ENCODE assay signal across 29 cellular contexts in the genomic region with DNA sequence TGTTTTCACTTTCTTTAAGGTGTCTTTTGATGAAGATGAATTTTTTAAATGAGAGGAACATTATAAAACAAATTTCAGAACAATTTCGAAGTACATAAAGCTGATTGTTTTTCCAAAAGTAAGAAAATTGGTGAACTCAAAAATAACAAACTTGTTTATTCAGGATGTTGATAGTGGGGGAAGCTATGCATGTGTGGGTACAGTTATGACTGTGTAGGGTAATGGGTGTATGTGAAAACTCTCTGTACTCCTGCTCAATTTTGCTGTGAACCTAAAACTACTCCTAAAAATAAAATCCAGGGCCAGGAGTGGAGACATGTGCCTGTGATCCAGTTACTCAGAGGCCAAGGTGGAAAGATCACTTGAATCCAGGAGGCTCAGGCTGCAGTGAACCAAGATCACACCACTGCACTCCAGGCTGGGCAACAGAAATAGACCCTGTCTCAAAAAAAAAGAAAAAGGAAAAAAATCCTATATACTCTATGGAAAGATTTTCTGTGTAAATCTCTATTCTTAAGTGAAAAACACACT. TPM values are rescaled to one million over a fixed set of nuclear protein-coding genes. Genes with fewer than 3 reads are reported as not detected.
DNase-seq lines count a peak whose midpoint lies in the region; ATAC-seq, FAIRE-seq and TF ChIP-seq lines count a peak whose summit lies in the region.
"Had no signal": no experiment of that assay in that cellular context is flagged by ENCODE, and none has a peak within 500 bp of the region (broad histone marks: within the 10 kb centered on the region; RNA-seq: fewer than 3 reads in every experiment).

No MANE protein-coding gene starts in this region.

- 85% methylated on average over 1 of the region's 1 CpG for WGBS in GM12878 (ENCODE audit: insufficient coverage, insufficient replicate concordance, low lambda C conversion rate, missing lambda C conversion rate)
- no CpG with 5 or more reads among the region's 1 CpG for WGBS in mesenchymal stem cell

- no TSS peak for BruUV-seq in GM12878 (replicated peaks; lab: Mats Ljungman, UMichigan)

- no peak overlapping the region for H3K4ac ChIP-seq in mesenchymal stem cell (ENCODE audit: low read depth in 1 of 2, low read length in 2 of 2)

- peak overlapping the region; percentile 31 to 89 for H3K27ac ChIP-seq in right atrium auricular region
- peak overlapping the region; percentile 25 for H3K27ac ChIP-seq in GM12878 (ENCODE audit: control insufficient read depth, insufficient read depth)
- no peak overlapping the region for H3K27ac ChIP-seq in mesenchymal stem cell (ENCODE audit: low read length, poor library complexity, severe bottlenecking)
- H3K27ac ChIP-seq: brain microvascular endothelial cell, C4-2B, epithelial cell of prostate, lower lobe of right lung, RWPE1, suprapubic skin had no signal

- in situ Hi-C loops in GM12878 (cut with MboI), result no loop called here
- in situ Hi-C loops in KBM-7 (cut with MboI; ENCODE audit: low pct_unique_long_range_greater_than_20kb, low sequenced_read_pairs), result no loop called here

- H4K20me1 ChIP-seq in GM12878 (ENCODE audit: control insufficient read depth, insufficient read depth), result no peaks in the 10 kb centered on the region

- H3K79me1 ChIP-seq in mesenchymal stem cell (replicated peaks; ENCODE audit: low read length, poor library complexity, severe bottlenecking), result peaks cover 24% of the 10 kb centered on the region

- no peak for TF ChIP-seq CTCF in right atrium auricular region (IDR thresholded peaks at IDR 0.05)
- no peak for TF ChIP-seq CTCF in GM12878 (IDR thresholded peaks at IDR 0.05 in 2 of 3, conservative IDR thresholded peaks at IDR 0.05 in 1 of 3; ENCODE audit: control insufficient read depth in 2 of 3, extremely low read depth in 1 of 3, insufficient read depth in 1 of 3, low read depth in 3 of 3, low read length in 3 of 3)

- peak; percentile 65 for FAIRE-seq in GM12878 (lab: Jason Lieb, UNC)
- FAIRE-seq: D721Med, H1, HepG2, kidney, urothelium cell line had no signal

- intact Hi-C loops in cardiac septum (cut with DNase I) (no loop called here), GM12878 (cut with micrococcal nuclease; ENCODE audit: unreplicated experiment) (no loop called here)

- ATAC-seq in HG02870 (IDR thresholded peaks at IDR 0.05; ENCODE audit: unreplicated experiment) (peak; percentile 61), GM12878 (no peak)
- ATAC-seq in activated CD4-positive, CD25-positive, alpha-beta regulatory T cell treated with anti-CD3 and anti-CD28 coated beads, Interleukin-2, amount 50 U/mL, for 24 hours, result no peak
- ATAC-seq: HepG2; lower lobe of right lung; sciatic nerve; stimulated activated memory B cell treated with anti-CD40 and anti-IgM and Interleukin-4, amounts not matched to agents 10 μg/mL and 1 μg/mL and 100 μg/mL, for 72 hours had no signal

- no peak overlapping the region for H3K23ac ChIP-seq in mesenchymal stem cell (ENCODE audit: low read length in 2 of 2)

- CTCF ChIA-PET in GM12878 (lab: Yijun Ruan, JAX), result interaction anchor here (1.4 kb wide), 1 partner anchor 21 kb away, joined by 3 read pairs; no protein-coding TSS in a partner anchor

- H3K27me3 ChIP-seq in right atrium auricular region (no peaks in the 10 kb centered on the region), GM12878 (replicated peaks in 1 of 2; ENCODE audit: control insufficient read depth in 2 of 2, insufficient read depth in 2 of 2, low read length in 1 of 2) (no peaks in the 10 kb centered on the region), mesenchymal stem cell (ENCODE audit: control insufficient read depth in 1 of 2, insufficient read depth in 1 of 2, low read length in 2 of 2) (no peaks in the 10 kb centered on the region)
- H3K27me3 ChIP-seq: brain microvascular endothelial cell, suprapubic skin had no signal

- H2BK5ac ChIP-seq in mesenchymal stem cell (ENCODE audit: low read depth, low read length, poor library complexity, severe bottlenecking), result no peak overlapping the region

- no peak overlapping the region for H2BK12ac ChIP-seq in mesenchymal stem cell (ENCODE audit: low read length in 2 of 2)

- H3K9me3 ChIP-seq in right atrium auricular region, result no peaks in the 10 kb centered on the region
- H3K9me3 ChIP-seq in GM12878 (replicated peaks; ENCODE audit: control insufficient read depth, insufficient read depth, low read length), result no peaks in the 10 kb centered on the region
- no peaks in the 10 kb centered on the region for H3K9me3 ChIP-seq in mesenchymal stem cell (ENCODE audit: control insufficient read depth, low read length)
- H3K9me3 ChIP-seq: lower lobe of right lung, SK-N-SH, suprapubic skin had no signal

- H3K18ac ChIP-seq in mesenchymal stem cell (ENCODE audit: low read depth in 1 of 2, low read length in 2 of 2), result no peak overlapping the region

- H3K79me2 ChIP-seq in GM12878 (ENCODE audit: control insufficient read depth, insufficient read depth, low read length), result peaks cover 13% of the 10 kb centered on the region

- TF ChIP-seq EP300 in GM12878 (IDR thresholded peaks at IDR 0.05; ENCODE audit: borderline replicate concordance in 1 of 2, control insufficient read depth in 1 of 2, low read depth in 2 of 2, low read length in 2 of 2), result no peak

- H3K4me3 ChIP-seq in right atrium auricular region (no peak overlapping the region), GM12878 (no peak overlapping the region), mesenchymal stem cell (ENCODE audit: insufficient read depth in 1 of 2, low read depth in 1 of 2, low read length in 2 of 2) (no peak overlapping the region)
- H3K4me3 ChIP-seq: lower lobe of right lung, suprapubic skin had no signal

- no peak overlapping the region for H2BK15ac ChIP-seq in mesenchymal stem cell (ENCODE audit: low read depth, poor library complexity, severe bottlenecking)

- RAD21 ChIA-PET in GM12878 (lab: Charles Lee; ENCODE audit: unreplicated experiment), result interaction anchor here (1.2 to 1.5 kb wide), 3 partner anchors 9 to 20 kb away, joined by 3 read pairs; no protein-coding TSS in a partner anchor

- no peak overlapping the region for H3K14ac ChIP-seq in mesenchymal stem cell (ENCODE audit: low read length in 2 of 2)

- H2AFZ ChIP-seq in GM12878 (ENCODE audit: control insufficient read depth, low read depth, low read length) (no peak overlapping the region), mesenchymal stem cell (ENCODE audit: low read depth, low read length) (no peak overlapping the region)

- TF ChIP-seq POLR2A in GM12878 (IDR thresholded peaks at IDR 0.05; ENCODE audit: low read depth, low read length), result no peak

- DNase-seq in right atrium auricular region (ENCODE audit: low spot score), result no peak
- DNase-seq in cardiac septum (ENCODE audit: low spot score), result no peak
- no peak for DNase-seq in GM12878 (ENCODE audit: low read depth, low spot score)
- DNase-seq in KBM-7, result no peak
- DNase-seq in mesenchymal stem cell, result no peak
- DNase-seq: activated CD4-positive, alpha-beta T cell treated with anti-CD3 and anti-CD28 coated beads, Interleukin-2, amount 10 ng/mL, durations not matched to agents 24 days and 14 days; activated naive CD4-positive, alpha-beta T cell; brain microvascular endothelial cell; glutamatergic neuron; kidney; lower lobe of right lung; MV-4-11; NCI-H146; NCI-H2107; NCI-H446; SK-N-SH; stimulated activated CD4-positive, alpha-beta T cell treated with anti-CD3 and anti-CD28 coated beads, Interleukin-4, amount 100 ng/mL, for 24 hours had no signal

- SMC1A ChIA-PET in GM12878 (lab: Charles Lee; ENCODE audit: uncharacterized antibody, unreplicated experiment), result interaction anchor here (0.5 to 1.9 kb wide), 4 partner anchors 20 to 78 kb away, joined by 3 to 5 read pairs (median 3); no protein-coding TSS in a partner anchor

- no peak overlapping the region for H2BK120ac ChIP-seq in mesenchymal stem cell (ENCODE audit: low read depth, low read length)

- H3K36me3 ChIP-seq in right atrium auricular region (peaks cover 12% of the 10 kb centered on the region), GM12878 (ENCODE audit: control insufficient read depth in 2 of 2, insufficient read depth in 2 of 2, low read length in 1 of 2) (no peaks in the 10 kb centered on the region), mesenchymal stem cell (ENCODE audit: control insufficient read depth in 1 of 2, insufficient read depth in 2 of 2, low read depth in 1 of 2, low read length in 2 of 2) (peaks cover 3 to 6% of the 10 kb centered on the region in 2 experiments)
- H3K36me3 ChIP-seq: brain microvascular endothelial cell had no signal

- TF ChIP-seq RAD21 in GM12878 (IDR thresholded peaks at IDR 0.05; ENCODE audit: insufficient read depth, low read depth, low read length), result no peak

- H3K9ac ChIP-seq in GM12878 (ENCODE audit: control insufficient read depth, insufficient read depth, low read length) (peak overlapping the region; percentile 27; the same call in 1 of the 2 replicates), mesenchymal stem cell (ENCODE audit: low read length) (no peak overlapping the region)
- H3K9ac ChIP-seq: SK-N-SH had no signal

- peaks cover 0 to 29% of the 10 kb centered on the region in 2 donors for H3K4me1 ChIP-seq in right atrium auricular region
- peaks cover 10% of the 10 kb centered on the region for H3K4me1 ChIP-seq in GM12878 (ENCODE audit: control insufficient read depth, insufficient read depth, low read length)
- no peaks in the 10 kb centered on the region for H3K4me1 ChIP-seq in mesenchymal stem cell (ENCODE audit: control insufficient read depth, insufficient read depth, low read depth, low read length)
- H3K4me1 ChIP-seq: lower lobe of right lung, suprapubic skin had no signal

- H4K91ac ChIP-seq in mesenchymal stem cell (ENCODE audit: low read length), result no peak overlapping the region

- H2AK5ac ChIP-seq in mesenchymal stem cell (ENCODE audit: low read length, severe bottlenecking), result no peak overlapping the region

- POLR2A ChIA-PET in GM12878 (lab: Charles Lee), result no interaction called here

- no peak overlapping the region for H4K8ac ChIP-seq in mesenchymal stem cell (ENCODE audit: low read length)

- H3K4me2 ChIP-seq in GM12878 (ENCODE audit: control insufficient read depth, insufficient read depth) (peak overlapping the region; percentile 42; the same call in 1 of the 2 replicates), mesenchymal stem cell (ENCODE audit: low read length, poor library complexity, severe bottlenecking) (no peak overlapping the region)
- H3K4me2 ChIP-seq: SK-N-SH had no signal

RNA-seq across cellular contexts. Expression of a gene that starts 37.2 kb away (rescaled TPM):
- 10 to 100 TPM; 27.7 to 35.0 TPM for total RNA-seq in right atrium auricular region
- total RNA-seq in cardiac septum, result 26.1 TPM
- 32.0 and 34.1 TPM in 2 replicates for total RNA-seq in GM12878 (2013; cell fraction: nucleolus; rRNA removed)
- total RNA-seq in GM12878 (2014; rRNA removed), result 7.7 and 9.5 TPM in 2 replicates
- total RNA-seq in GM12878 (2014; rRNA removed; fragmentation: Illumina TruSeq; extraction: Trizol), result 6.3 and 6.6 TPM in 2 replicates
- total RNA-seq in GM12878 (2021), result 13.5 and 18.4 TPM in 2 replicates
- polyA plus RNA-seq in GM12878 (2011; ENCODE audit: low read depth), result 5.0 TPM
- polyA plus RNA-seq in GM12878 (2011; rRNA removed), result 11.6 and 12.9 TPM in 2 replicates
- 4.9 and 8.1 TPM in 2 replicates for polyA plus RNA-seq in GM12878 (2011; cell fraction: cytosol; rRNA removed)
- 6.2 and 6.4 TPM in 2 replicates for polyA plus RNA-seq in GM12878 (2011; cell fraction: nucleus; rRNA removed)
- polyA plus RNA-seq in GM12878 (2012), result 6.3 and 9.5 TPM in 2 replicates
- 17.3 and 22.3 TPM in 2 replicates for polyA plus RNA-seq in GM12878 (2014; fragmentation: Illumina TruSeq; extraction: Trizol)
- polyA plus RNA-seq in GM12878 (2014; fragmentation: Nextera tagmentation; extraction: Ambion mirVana), result 1 to 10 TPM; 5.0 to 5.5 TPM
- 9.3 and 10.5 TPM in 2 replicates for polyA plus RNA-seq in GM12878 (2014; rRNA removed)
- 10 to 100 TPM; 13.5 to 17.0 TPM for polyA plus RNA-seq in GM12878 (2016; fragmentation: Nextera tagmentation; extraction: Ambion mirVana)
- 11.8 and 12.9 TPM in 2 replicates for polyA minus RNA-seq in GM12878 (2011; rRNA and poly(A)+ RNA removed)
- 3.2 and 10.8 TPM in 2 replicates for polyA minus RNA-seq in GM12878 (2011; cell fraction: cytosol; rRNA and poly(A)+ RNA removed)
- 8.0 and 17.4 TPM in 2 replicates for polyA minus RNA-seq in GM12878 (2011; cell fraction: nucleus; rRNA and poly(A)+ RNA removed)
- polyA plus RNA-seq in mesenchymal stem cell (2013, experiment 1 of 2), result 3.2 TPM
- 2.9 TPM for polyA plus RNA-seq in mesenchymal stem cell (2013, experiment 2 of 2)
